ENCODE assay signal across 2 cellular contexts in the genomic region with DNA sequence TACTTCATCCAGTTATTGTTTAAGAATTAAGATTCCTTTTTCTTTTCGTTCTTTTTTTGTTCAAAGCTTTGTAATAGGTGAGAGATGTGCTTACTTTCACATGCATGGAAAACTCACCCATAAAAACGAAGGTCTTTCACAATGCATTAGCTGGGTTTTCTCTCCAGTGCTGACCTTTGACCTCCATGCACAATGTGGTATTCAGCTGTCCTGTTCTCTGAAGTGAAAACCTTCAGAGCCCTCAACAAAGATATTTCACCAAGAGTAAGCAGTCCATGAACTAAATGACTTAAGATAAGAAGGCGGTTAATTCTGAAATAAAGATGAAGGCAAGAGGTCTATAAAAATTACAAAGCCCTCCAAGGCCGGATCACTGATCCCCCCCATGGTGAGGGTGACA.
TF ChIP-seq lines count a peak whose summit lies in the region.

No MANE protein-coding gene starts in this region.

TF ChIP-seq in HEK293, 187 proteins besides CTCF, POLR2A, EP300 and RAD21 (continued from another document):
- TF ChIP-seq KLF16 (tag by site-specific recombination; IDR thresholded peaks at IDR 0.05) (no peak), ZSCAN23 (tag by site-specific recombination; IDR thresholded peaks at IDR 0.05) (no peak), ZNF529 (tag by site-specific recombination; IDR thresholded peaks at IDR 0.05; ENCODE audit: insufficient replicate concordance) (no peak), ZFP37 (tag by site-specific recombination; IDR thresholded peaks at IDR 0.05) (no peak), ZNF544 (tag by site-specific recombination; IDR thresholded peaks at IDR 0.05) (no peak), ZNF785 (tag by site-specific recombination; IDR thresholded peaks at IDR 0.05) (no peak), ZNF391 (tag by site-specific recombination; IDR thresholded peaks at IDR 0.05; ENCODE audit: borderline replicate concordance, low read depth) (no peak), ZNF670 (tag by site-specific recombination; IDR thresholded peaks at IDR 0.05; ENCODE audit: low read depth) (no peak)
- TF ChIP-seq, protein P1, sequence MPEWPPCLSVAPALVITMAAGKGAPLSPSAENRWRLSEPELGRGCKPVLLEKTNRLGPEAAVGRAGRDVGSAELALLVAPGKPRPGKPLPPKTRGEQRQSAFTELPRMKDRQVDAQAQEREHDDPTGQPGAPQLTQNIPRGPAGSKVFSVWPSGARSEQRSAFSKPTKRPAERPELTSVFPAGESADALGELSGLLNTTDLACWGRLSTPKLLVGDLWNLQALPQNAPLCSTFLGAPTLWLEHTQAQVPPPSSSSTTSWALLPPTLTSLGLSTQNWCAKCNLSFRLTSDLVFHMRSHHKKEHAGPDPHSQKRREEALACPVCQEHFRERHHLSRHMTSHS (tag by site-specific recombination; IDR thresholded peaks at IDR 0.05), result no peak
- TF ChIP-seq, protein P2, sequence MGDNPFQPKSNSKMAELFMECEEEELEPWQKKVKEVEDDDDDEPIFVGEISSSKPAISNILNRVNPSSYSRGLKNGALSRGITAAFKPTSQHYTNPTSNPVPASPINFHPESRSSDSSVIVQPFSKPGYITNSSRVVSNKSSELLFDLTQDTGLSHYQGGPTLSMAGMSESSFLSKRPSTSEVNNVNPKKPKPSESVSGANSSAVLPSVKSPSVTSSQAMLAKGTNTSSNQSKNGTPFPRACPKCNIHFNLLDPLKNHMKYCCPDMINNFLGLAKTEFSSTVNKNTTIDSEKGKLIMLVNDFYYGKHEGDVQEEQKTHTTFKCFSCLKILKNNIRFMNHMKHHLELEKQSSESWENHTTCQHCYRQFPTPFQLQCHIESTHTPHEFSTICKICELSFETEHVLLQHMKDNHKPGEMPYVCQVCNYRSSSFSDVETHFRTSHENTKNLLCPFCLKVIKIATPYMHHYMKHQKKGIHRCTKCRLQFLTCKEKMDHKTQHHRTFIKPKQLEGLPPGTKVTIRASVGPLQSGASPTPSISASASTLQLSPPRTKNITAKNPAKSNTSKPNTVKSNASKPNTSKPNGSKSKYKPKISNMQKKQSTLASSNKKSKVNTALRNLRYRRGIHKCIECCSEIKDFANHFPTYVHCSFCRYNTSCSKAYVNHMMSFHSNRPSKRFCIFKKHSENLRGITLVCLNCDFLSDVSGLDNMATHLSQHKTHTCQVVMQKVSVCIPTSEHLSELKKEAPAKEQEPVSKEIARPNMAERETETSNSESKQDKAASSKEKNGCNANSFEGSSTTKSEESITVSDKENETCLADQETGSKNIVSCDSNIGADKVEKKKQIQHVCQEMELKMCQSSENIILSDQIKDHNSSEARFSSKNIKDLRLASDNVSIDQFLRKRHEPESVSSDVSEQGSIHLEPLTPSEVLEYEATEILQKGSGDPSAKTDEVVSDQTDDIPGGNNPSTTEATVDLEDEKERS (tag by site-specific recombination; IDR thresholded peaks at IDR 0.05), result no peak

TF ChIP-seq in WTC11, 78 proteins besides CTCF, POLR2A, EP300 and RAD21 (continued from another document):
- TF ChIP-seq, protein P3, sequence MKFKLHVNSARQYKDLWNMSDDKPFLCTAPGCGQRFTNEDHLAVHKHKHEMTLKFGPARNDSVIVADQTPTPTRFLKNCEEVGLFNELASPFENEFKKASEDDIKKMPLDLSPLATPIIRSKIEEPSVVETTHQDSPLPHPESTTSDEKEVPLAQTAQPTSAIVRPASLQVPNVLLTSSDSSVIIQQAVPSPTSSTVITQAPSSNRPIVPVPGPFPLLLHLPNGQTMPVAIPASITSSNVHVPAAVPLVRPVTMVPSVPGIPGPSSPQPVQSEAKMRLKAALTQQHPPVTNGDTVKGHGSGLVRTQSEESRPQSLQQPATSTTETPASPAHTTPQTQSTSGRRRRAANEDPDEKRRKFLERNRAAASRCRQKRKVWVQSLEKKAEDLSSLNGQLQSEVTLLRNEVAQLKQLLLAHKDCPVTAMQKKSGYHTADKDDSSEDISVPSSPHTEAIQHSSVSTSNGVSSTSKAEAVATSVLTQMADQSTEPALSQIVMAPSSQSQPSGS (CRISPR knock-in tag; IDR thresholded peaks at IDR 0.05; ENCODE audit: borderline replicate concordance, low read depth), result no peak
- TF ChIP-seq ZNF219 (CRISPR knock-in tag; IDR thresholded peaks at IDR 0.05; ENCODE audit: borderline replicate concordance), result no peak
- TF ChIP-seq, protein P4, sequence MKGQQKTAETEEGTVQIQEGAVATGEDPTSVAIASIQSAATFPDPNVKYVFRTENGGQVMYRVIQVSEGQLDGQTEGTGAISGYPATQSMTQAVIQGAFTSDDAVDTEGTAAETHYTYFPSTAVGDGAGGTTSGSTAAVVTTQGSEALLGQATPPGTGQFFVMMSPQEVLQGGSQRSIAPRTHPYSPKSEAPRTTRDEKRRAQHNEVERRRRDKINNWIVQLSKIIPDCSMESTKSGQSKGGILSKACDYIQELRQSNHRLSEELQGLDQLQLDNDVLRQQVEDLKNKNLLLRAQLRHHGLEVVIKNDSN (CRISPR knock-in tag; IDR thresholded peaks at IDR 0.05), result no peak
